Comparison of ENCODE assay signal across 1 cellular context in the genomic region with DNA sequence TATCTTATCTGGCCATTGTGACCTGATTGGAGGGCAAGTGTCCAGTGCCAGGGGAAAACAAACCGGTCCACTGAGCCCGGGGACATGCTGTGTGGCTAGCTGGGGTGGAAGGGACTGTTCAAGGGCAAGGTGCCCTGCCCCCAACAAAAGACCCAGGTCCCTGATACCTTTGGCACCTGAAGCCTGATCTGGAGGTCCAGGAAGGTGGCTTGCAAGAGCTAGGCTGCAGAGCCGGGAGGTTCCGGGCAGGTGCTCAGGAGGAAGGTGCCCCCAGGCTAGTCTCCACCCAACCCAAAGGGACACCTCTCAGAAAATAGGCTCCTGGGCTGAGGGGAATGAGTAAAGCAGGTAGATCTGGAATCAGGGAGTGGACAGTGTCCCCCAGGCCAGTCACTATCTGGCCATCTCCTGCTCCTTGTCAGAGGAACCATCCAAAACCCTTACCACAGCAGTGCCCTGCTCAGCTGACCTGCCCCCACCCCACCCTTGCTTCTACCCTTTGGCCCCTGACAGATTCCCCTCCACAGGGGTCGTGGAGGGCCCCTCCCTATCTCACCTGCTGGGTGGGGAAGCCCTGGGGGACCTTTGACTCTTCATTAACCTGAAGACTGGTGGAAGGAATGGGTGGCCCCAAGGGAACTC.
TF ChIP-seq lines count a peak whose summit lies in the region.

No MANE protein-coding gene starts in this region.

TF ChIP-seq in HEK293, 187 proteins besides CTCF, POLR2A, EP300 and RAD21:
- TF ChIP-seq ZNF16 (tag by site-specific recombination; IDR thresholded peaks at IDR 0.05; ENCODE audit: low read depth) = no peak
- 0 out of 2 replicates have a peak, but pooled peaks have one; percentile 11 for TF ChIP-seq ZIC2 (tag by site-specific recombination; IDR thresholded peaks at IDR 0.05)
